ENCODE assay signal across 1 cellular context in the genomic region with DNA sequence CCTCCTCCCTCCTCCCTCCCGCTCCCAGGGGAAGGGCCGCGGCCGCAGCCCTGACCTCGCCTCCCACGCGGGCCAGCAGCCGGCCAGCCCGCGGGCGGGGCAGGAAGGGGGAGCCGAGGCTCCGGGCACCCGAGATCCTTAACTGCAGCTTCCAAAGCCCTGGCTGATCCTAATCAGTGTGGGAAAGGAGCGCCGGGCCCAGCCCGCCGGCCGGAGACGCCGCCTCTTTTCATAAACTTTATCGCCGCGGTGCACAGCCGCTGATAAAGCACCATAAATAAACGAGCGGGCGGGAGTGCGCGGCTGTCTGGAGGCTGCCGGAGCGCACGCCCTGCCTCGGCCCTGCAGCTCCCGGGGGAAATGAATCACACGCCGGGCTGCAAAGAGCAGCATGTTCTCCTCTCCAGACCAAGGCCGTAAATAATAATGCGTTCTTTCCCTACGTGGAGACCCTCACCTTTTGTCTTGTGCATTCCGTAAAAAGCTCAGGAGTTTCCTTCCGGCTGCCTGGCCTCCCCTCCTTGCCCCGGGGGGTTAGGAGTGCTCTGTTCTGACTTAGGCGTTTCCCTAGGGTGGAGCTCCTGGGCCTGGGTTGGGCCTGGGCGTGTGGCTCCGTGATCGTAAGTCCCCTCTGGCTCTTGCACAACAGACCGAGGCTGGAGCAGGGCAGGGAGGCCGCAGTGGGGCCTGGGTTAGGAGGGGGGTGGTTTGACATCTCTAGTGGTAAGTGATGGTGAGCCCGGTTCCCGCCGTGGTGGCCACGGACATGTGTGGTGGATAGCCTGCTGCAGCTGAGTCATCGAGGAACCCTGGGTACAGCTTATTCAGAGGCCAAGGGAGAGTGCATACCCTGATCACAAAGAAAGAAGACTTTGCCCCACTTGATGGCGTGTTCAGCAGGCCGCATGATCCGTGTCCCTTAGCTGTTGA.
TF ChIP-seq lines count a peak whose summit lies in the region.

No MANE protein-coding gene starts in this region.

TF ChIP-seq in K562, 482 proteins besides CTCF, POLR2A, EP300 and RAD21 (continued from another document and continues in another):
- TF ChIP-seq, protein P1, sequence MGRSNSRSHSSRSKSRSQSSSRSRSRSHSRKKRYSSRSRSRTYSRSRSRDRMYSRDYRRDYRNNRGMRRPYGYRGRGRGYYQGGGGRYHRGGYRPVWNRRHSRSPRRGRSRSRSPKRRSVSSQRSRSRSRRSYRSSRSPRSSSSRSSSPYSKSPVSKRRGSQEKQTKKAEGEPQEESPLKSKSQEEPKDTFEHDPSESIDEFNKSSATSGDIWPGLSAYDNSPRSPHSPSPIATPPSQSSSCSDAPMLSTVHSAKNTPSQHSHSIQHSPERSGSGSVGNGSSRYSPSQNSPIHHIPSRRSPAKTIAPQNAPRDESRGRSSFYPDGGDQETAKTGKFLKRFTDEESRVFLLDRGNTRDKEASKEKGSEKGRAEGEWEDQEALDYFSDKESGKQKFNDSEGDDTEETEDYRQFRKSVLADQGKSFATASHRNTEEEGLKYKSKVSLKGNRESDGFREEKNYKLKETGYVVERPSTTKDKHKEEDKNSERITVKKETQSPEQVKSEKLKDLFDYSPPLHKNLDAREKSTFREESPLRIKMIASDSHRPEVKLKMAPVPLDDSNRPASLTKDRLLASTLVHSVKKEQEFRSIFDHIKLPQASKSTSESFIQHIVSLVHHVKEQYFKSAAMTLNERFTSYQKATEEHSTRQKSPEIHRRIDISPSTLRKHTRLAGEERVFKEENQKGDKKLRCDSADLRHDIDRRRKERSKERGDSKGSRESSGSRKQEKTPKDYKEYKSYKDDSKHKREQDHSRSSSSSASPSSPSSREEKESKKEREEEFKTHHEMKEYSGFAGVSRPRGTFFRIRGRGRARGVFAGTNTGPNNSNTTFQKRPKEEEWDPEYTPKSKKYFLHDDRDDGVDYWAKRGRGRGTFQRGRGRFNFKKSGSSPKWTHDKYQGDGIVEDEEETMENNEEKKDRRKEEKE (IDR thresholded peaks at IDR 0.05; ENCODE audit: borderline replicate concordance in 1 of 2, control insufficient read depth in 1 of 2, low read depth in 2 of 2, low read length in 1 of 2): peak in 1 of 2 experiments; percentile 68; a peak in 1 of 4 replicates
- TF ChIP-seq ESRRB (CRISPR knock-in tag; IDR thresholded peaks at IDR 0.05; ENCODE audit: borderline replicate concordance) (no peak), EHMT2 (IDR thresholded peaks at IDR 0.05) (no peak), IFI16 (CRISPR knock-in tag; IDR thresholded peaks at IDR 0.05) (no peak), HDGF (IDR thresholded peaks at IDR 0.05) (no peak), ZNF175 (CRISPR knock-in tag; IDR thresholded peaks at IDR 0.05; ENCODE audit: low read depth) (peak; percentile 38; the same call in 1 of the 2 replicates), CEBPG (CRISPR knock-in tag; IDR thresholded peaks at IDR 0.05) (peak; percentile 91), CEBPG (tag; conservative IDR thresholded peaks at IDR 0.05 in 1 of 2, IDR thresholded peaks at IDR 0.05 in 1 of 2) (peak; percentile 87 to 90), TAF7 (tag; IDR thresholded peaks at IDR 0.05) (no peak), ZC3H4 (CRISPR knock-in tag; IDR thresholded peaks at IDR 0.05; ENCODE audit: borderline replicate concordance) (no peak), PHB2 (IDR thresholded peaks at IDR 0.05; ENCODE audit: low read depth) (no peak), CAMTA2 (CRISPR knock-in tag; conservative IDR thresholded peaks at IDR 0.05) (no peak), FOXP1 (CRISPR knock-in tag; IDR thresholded peaks at IDR 0.05) (peak; percentile 35; the same call in 1 of the 2 replicates), RCOR1 (IDR thresholded peaks at IDR 0.05; ENCODE audit: borderline replicate concordance in 1 of 2, low read depth in 2 of 2, low read length in 2 of 2) (peak; percentile 10 to 93; a peak in 3 of 4 replicates), RBM22 (IDR thresholded peaks at IDR 0.05; ENCODE audit: low read depth, low read length, poor library complexity, severe bottlenecking) (no peak), GTF2F1 (IDR thresholded peaks at IDR 0.05; ENCODE audit: low read depth, low read length) (no peak), FOXK2 (conservative IDR thresholded peaks at IDR 0.05 in 1 of 2, IDR thresholded peaks at IDR 0.05 in 1 of 2; ENCODE audit: low read depth in 2 of 2) (peak in 1 of 2 experiments; percentile 37; a peak in 1 of 4 replicates), PCBP1 (IDR thresholded peaks at IDR 0.05; ENCODE audit: low read depth, low read length, poor library complexity, severe bottlenecking) (peak; percentile 88), RBFOX2 (IDR thresholded peaks at IDR 0.05; ENCODE audit: low read depth, low read length) (peak; percentile 88), BRCA1 (IDR thresholded peaks at IDR 0.05) (no peak), BRCA1 (CRISPR knock-in tag; IDR thresholded peaks at IDR 0.05) (no peak), BRD4 (IDR thresholded peaks at IDR 0.05) (no peak), ZBTB12 (CRISPR knock-in tag; IDR thresholded peaks at IDR 0.05) (no peak), CHD4 (IDR thresholded peaks at IDR 0.05; ENCODE audit: insufficient read depth, insufficient replicate concordance, low read depth, low read length, poor library complexity, severe bottlenecking) (no peak), NR1H2 (CRISPR knock-in tag; IDR thresholded peaks at IDR 0.05) (no peak), BRD9 (IDR thresholded peaks at IDR 0.05; ENCODE audit: low read depth, partially characterized antibody) (no peak), ZNF511 (CRISPR knock-in tag; IDR thresholded peaks at IDR 0.05) (peak; percentile 61; the same call in 1 of the 2 replicates), HCFC1 (IDR thresholded peaks at IDR 0.05; ENCODE audit: low read depth, low read length) (no peak), CREBBP (IDR thresholded peaks at IDR 0.05; ENCODE audit: low read depth, low read length) (no peak), BACH1 (tag; IDR thresholded peaks at IDR 0.05) (no peak), ZNF184 (CRISPR knock-in tag; IDR thresholded peaks at IDR 0.05) (no peak), JUND (IDR thresholded peaks at IDR 0.05; ENCODE audit: borderline replicate concordance, low read depth, low read length) (peak; percentile 69), JUND (tag; IDR thresholded peaks at IDR 0.05; ENCODE audit: borderline replicate concordance, low read depth, low read length) (peak; percentile 45; the same call in 2 of the 3 replicates), ZNF764 (CRISPR knock-in tag; IDR thresholded peaks at IDR 0.05; ENCODE audit: low read depth) (no peak), RBBP5 (IDR thresholded peaks at IDR 0.05; ENCODE audit: borderline replicate concordance, insufficient read depth, low read length, poor library complexity, severe bottlenecking) (no peak), ZNF408 (CRISPR knock-in tag; IDR thresholded peaks at IDR 0.05; ENCODE audit: low read depth) (no peak), POLR2AphosphoS5 (IDR thresholded peaks at IDR 0.05; ENCODE audit: control insufficient read depth, insufficient read depth, low read depth, low read length) (peak; percentile 78), SRSF1 (IDR thresholded peaks at IDR 0.05; ENCODE audit: low read depth, low read length) (no peak), SMARCE1 (IDR thresholded peaks at IDR 0.05) (peak; percentile 85), CHD1 (IDR thresholded peaks at IDR 0.05; ENCODE audit: low read length) (no peak)
- TF ChIP-seq, protein P2, sequence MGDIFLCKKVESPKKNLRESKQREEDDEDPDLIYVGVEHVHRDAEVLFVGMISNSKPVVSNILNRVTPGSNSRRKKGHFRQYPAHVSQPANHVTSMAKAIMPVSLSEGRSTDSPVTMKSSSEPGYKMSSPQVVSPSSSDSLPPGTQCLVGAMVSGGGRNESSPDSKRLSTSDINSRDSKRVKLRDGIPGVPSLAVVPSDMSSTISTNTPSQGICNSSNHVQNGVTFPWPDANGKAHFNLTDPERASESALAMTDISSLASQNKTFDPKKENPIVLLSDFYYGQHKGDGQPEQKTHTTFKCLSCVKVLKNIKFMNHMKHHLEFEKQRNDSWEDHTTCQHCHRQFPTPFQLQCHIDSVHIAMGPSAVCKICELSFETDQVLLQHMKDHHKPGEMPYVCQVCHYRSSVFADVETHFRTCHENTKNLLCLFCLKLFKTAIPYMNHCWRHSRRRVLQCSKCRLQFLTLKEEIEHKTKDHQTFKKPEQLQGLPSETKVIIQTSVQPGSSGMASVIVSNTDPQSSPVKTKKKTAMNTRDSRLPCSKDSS (IDR thresholded peaks at IDR 0.05; ENCODE audit: low read depth, partially characterized antibody): no peak
- TF ChIP-seq, protein P3, sequence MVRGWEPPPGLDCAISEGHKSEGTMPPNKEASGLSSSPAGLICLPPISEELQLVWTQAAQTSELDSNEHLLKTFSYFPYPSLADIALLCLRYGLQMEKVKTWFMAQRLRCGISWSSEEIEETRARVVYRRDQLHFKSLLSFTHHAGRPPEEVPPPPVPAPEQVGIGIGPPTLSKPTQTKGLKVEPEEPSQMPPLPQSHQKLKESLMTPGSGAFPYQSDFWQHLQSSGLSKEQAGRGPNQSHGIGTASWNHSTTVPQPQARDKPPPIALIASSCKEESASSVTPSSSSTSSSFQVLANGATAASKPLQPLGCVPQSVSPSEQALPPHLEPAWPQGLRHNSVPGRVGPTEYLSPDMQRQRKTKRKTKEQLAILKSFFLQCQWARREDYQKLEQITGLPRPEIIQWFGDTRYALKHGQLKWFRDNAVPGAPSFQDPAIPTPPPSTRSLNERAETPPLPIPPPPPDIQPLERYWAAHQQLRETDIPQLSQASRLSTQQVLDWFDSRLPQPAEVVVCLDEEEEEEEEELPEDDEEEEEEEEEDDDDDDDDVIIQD (CRISPR knock-in tag; IDR thresholded peaks at IDR 0.05): no peak
- TF ChIP-seq, protein P4, sequence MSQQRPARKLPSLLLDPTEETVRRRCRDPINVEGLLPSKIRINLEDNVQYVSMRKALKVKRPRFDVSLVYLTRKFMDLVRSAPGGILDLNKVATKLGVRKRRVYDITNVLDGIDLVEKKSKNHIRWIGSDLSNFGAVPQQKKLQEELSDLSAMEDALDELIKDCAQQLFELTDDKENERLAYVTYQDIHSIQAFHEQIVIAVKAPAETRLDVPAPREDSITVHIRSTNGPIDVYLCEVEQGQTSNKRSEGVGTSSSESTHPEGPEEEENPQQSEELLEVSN (IDR thresholded peaks at IDR 0.05; ENCODE audit: borderline replicate concordance in 1 of 2, extremely low read depth in 1 of 2, insufficient read depth in 1 of 2, insufficient read length in 1 of 2, low read depth in 1 of 2, low read length in 1 of 2, poor library complexity in 1 of 2, severe bottlenecking in 1 of 2): peak; percentile 27 to 87
- TF ChIP-seq, protein P5, sequence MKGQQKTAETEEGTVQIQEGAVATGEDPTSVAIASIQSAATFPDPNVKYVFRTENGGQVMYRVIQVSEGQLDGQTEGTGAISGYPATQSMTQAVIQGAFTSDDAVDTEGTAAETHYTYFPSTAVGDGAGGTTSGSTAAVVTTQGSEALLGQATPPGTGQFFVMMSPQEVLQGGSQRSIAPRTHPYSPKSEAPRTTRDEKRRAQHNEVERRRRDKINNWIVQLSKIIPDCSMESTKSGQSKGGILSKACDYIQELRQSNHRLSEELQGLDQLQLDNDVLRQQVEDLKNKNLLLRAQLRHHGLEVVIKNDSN (CRISPR knock-in tag; IDR thresholded peaks at IDR 0.05): no peak
- TF ChIP-seq, protein P6, sequence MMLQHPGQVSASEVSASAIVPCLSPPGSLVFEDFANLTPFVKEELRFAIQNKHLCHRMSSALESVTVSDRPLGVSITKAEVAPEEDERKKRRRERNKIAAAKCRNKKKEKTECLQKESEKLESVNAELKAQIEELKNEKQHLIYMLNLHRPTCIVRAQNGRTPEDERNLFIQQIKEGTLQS (IDR thresholded peaks at IDR 0.05): peak; percentile 77
- TF ChIP-seq, protein P6 (CRISPR knock-in tag; conservative IDR thresholded peaks at IDR 0.05): no peak
- TF ChIP-seq, protein P7, sequence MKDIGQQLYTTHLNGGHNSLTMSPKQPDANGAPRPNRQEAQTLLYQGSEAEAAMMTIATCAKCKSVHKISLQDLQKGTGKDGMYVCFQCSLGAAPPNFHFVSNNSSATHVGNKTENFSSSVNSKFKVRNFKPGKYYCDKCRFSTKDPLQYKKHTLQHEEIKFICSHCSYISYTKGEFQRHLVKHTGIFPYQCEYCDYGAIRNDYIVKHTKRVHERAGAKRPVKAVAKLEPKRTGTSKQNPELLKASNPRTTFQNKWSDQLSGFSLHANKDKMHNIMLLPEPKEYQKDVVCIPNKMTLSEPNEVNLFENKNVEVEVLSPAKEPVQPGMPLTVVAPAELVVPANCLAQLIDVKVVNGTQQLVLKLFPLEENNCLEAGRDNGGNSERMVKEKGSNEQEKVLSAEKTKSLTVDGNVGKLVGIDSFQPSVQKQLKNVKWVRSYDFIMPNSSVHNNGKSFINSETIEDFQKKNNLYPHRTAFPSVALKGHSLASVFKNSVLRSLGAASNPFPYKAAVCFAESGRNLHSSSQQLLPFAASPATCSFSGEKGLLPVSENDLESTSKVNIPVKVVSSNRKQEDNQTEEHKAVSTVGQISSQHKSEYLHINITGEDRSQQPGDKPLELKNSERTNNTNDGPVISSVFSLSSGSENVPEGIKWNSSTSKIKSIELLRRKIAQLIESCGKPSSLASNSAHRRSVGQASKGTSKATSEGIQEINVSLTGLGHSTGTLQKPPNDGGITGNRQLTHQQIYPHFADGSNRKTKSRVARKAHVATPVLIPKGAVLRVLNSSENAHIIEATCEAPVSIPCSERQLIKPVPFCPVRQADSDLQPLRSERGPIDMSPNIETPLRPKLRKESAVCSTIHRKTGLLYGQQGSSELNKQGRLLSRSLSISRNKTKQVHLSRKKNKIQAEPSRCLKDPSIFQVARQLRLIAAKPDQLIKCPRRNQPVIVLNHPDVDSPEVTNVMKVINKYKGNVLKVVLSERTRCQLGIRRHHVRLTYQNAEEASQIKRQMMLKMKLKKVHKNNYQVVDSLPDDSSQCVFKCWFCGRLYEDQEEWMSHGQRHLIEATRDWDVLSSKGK (CRISPR knock-in tag; IDR thresholded peaks at IDR 0.05): no peak
